In genomic region chr7:96052289-96052688, GRCh38 we compare ENCODE assay signal across 29 cellular contexts.
"Had no signal": no experiment of that assay in that cellular context is flagged by ENCODE, and none has a peak within 500 bp of the region (broad histone marks: within the 10 kb centered on the region; RNA-seq: fewer than 3 reads in every experiment).

No MANE protein-coding gene starts in this region.

- H3K4me1 ChIP-seq: colonic mucosa, esophagus muscularis mucosa, esophagus squamous epithelium, foreskin keratinocyte, gastrocnemius medialis, gastroesophageal sphincter, heart left ventricle, heart right ventricle had no signal

- H3K79me2 ChIP-seq: hepatocyte had no signal

- DNase-seq: colonic mucosa; cortex of kidney; dermis blood vessel endothelial cell; dorsolateral prefrontal cortex; effector CD4-positive, alpha-beta T cell; effector CD8-positive, alpha-beta T cell; effector memory CD4-positive, alpha-beta T cell; effector memory CD8-positive, alpha-beta T cell; endodermal cell; erythroblast; esophagus squamous epithelium; foreskin fibroblast; foreskin keratinocyte; foreskin melanocyte; gastrocnemius medialis; glutamatergic neuron; head of caudate nucleus; heart left ventricle; heart right ventricle had no signal

- H3K27me3 ChIP-seq: colonic mucosa, dorsolateral prefrontal cortex, esophagus muscularis mucosa, esophagus squamous epithelium, gastrocnemius medialis, gastroesophageal sphincter, heart left ventricle, heart right ventricle, hepatocyte had no signal

- H3K4me2 ChIP-seq: hepatocyte had no signal

- H3K27ac ChIP-seq: colonic mucosa, coronary artery, dorsolateral prefrontal cortex, epithelial cell of prostate, esophagus muscularis mucosa, esophagus squamous epithelium, foreskin keratinocyte, gastrocnemius medialis, gastroesophageal sphincter, heart left ventricle, heart right ventricle, hepatocyte had no signal

- H3K36me3 ChIP-seq: colonic mucosa, esophagus muscularis mucosa, esophagus squamous epithelium, gastrocnemius medialis, gastroesophageal sphincter, heart left ventricle, heart right ventricle had no signal

- H3K9me3 ChIP-seq: colonic mucosa, esophagus muscularis mucosa, esophagus squamous epithelium, gastrocnemius medialis, gastroesophageal sphincter, heart left ventricle, heart right ventricle had no signal

- FAIRE-seq: colon, endometrium, endothelial cell of umbilical vein, frontal cortex had no signal

- H2AFZ ChIP-seq: hepatocyte had no signal

- ATAC-seq: effector memory CD8-positive, alpha-beta T cell; esophagus mucosa; foreskin keratinocyte; gastrocnemius medialis; gastroesophageal sphincter; heart left ventricle; heart right ventricle had no signal

- H3K4me3 ChIP-seq: colonic mucosa, coronary artery, dorsolateral prefrontal cortex, esophagus muscularis mucosa, esophagus squamous epithelium, gastrocnemius medialis, gastroesophageal sphincter, heart left ventricle, heart right ventricle, hepatocyte had no signal
